Comparison of ENCODE assay signal across 1 cellular context in genomic region chr6:15243994-15244604, GRCh38.
TF ChIP-seq lines count a peak whose summit lies in the region.

No MANE protein-coding gene starts in this region.

TF ChIP-seq in K562, 482 proteins besides CTCF, POLR2A, EP300 and RAD21 (continued from another document and continues in another):
- TF ChIP-seq EWSR1 (IDR thresholded peaks at IDR 0.05; ENCODE audit: borderline replicate concordance, low read depth, partially characterized antibody) (no peak), NR4A1 (CRISPR knock-in tag; IDR thresholded peaks at IDR 0.05) (no peak), NR4A1 (tag; IDR thresholded peaks at IDR 0.05) (no peak), ZFX (CRISPR knock-in tag; IDR thresholded peaks at IDR 0.05) (peak; percentile 54; the same call in 1 of the 2 replicates), ZNF445 (CRISPR knock-in tag; IDR thresholded peaks at IDR 0.05; ENCODE audit: low read depth) (no peak), KDM1A (IDR thresholded peaks at IDR 0.05) (peak; percentile 56 to 68; a peak in 3 of 4 replicates), NFIC (IDR thresholded peaks at IDR 0.05) (peak; percentile 71), BHLHE40 (IDR thresholded peaks at IDR 0.05; ENCODE audit: low read length) (peak; percentile 20; the same call in 1 of the 2 replicates), EHMT2 (IDR thresholded peaks at IDR 0.05) (no peak), ZBTB12 (CRISPR knock-in tag; IDR thresholded peaks at IDR 0.05) (0 out of 2 replicates have a peak, but pooled peaks have one; percentile 16), ZBTB7A (IDR thresholded peaks at IDR 0.05; ENCODE audit: borderline replicate concordance, control insufficient read depth, low read depth, low read length) (no peak), ETV1 (tag; conservative IDR thresholded peaks at IDR 0.05; ENCODE audit: low read depth) (no peak), MEF2A (IDR thresholded peaks at IDR 0.05; ENCODE audit: control insufficient read depth, low read depth, low read length) (no peak), MTA2 (IDR thresholded peaks at IDR 0.05; ENCODE audit: low read depth) (no peak), ZNF551 (CRISPR knock-in tag; IDR thresholded peaks at IDR 0.05) (no peak), STAT6 (CRISPR knock-in tag; IDR thresholded peaks at IDR 0.05) (0 out of 2 replicates have a peak, but pooled peaks have one; percentile 1), NR3C1 (CRISPR knock-in tag; IDR thresholded peaks at IDR 0.05) (no peak), ATF1 (CRISPR knock-in tag; IDR thresholded peaks at IDR 0.05) (no peak), ATF1 (tag; IDR thresholded peaks at IDR 0.05) (0 out of 2 replicates have a peak, but pooled peaks have one; percentile 13), NBN (IDR thresholded peaks at IDR 0.05; ENCODE audit: low read depth) (0 out of 2 replicates have a peak, but pooled peaks have one; percentile 21), PML (IDR thresholded peaks at IDR 0.05; ENCODE audit: low read length) (0 out of 2 replicates have a peak, but pooled peaks have one; percentile 5), ZNF274 (IDR thresholded peaks at IDR 0.05; ENCODE audit: borderline replicate concordance, low read depth, low read length) (0 out of 2 replicates have a peak, but pooled peaks have one; percentile 27), ZNF165 (CRISPR knock-in tag; IDR thresholded peaks at IDR 0.05; ENCODE audit: borderline replicate concordance) (peak; percentile 30; the same call in 1 of the 2 replicates), THRAP3 (IDR thresholded peaks at IDR 0.05; ENCODE audit: borderline replicate concordance) (0 out of 2 replicates have a peak, but pooled peaks have one; percentile 68), HDAC1 (IDR thresholded peaks at IDR 0.05) (0 out of 4 replicates have a peak, but pooled peaks of 1 of the 2 experiments have one; percentile 32), DACH1 (IDR thresholded peaks at IDR 0.05; ENCODE audit: partially characterized antibody) (peak; percentile 65), ZNF282 (CRISPR knock-in tag; IDR thresholded peaks at IDR 0.05) (no peak), ZNF561 (CRISPR knock-in tag; conservative IDR thresholded peaks at IDR 0.05) (no peak), BCOR (IDR thresholded peaks at IDR 0.05) (peak; percentile 70; the same call in 1 of the 2 replicates), MBD2 (IDR thresholded peaks at IDR 0.05; ENCODE audit: borderline replicate concordance, low read depth) (no peak), ZBTB2 (IDR thresholded peaks at IDR 0.05) (no peak), DDX20 (tag; IDR thresholded peaks at IDR 0.05; ENCODE audit: low read depth) (no peak), EP400 (IDR thresholded peaks at IDR 0.05) (peak; percentile 24), POLR3G (IDR thresholded peaks at IDR 0.05; ENCODE audit: extremely low read depth, insufficient read length, insufficient replicate concordance) (no peak), ZNF217 (CRISPR knock-in tag; IDR thresholded peaks at IDR 0.05) (no peak), MBD1 (CRISPR knock-in tag; IDR thresholded peaks at IDR 0.05) (peak; percentile 85), ZBTB40 (IDR thresholded peaks at IDR 0.05) (peak; percentile 28; the same call in 1 of the 2 replicates), ZBTB40 (CRISPR knock-in tag; IDR thresholded peaks at IDR 0.05) (no peak), ARID1B (IDR thresholded peaks at IDR 0.05) (0 out of 2 replicates have a peak, but pooled peaks have one; percentile 32), ZNF143 (CRISPR knock-in tag; IDR thresholded peaks at IDR 0.05) (0 out of 2 replicates have a peak, but pooled peaks have one; percentile 14), USF2 (CRISPR knock-in tag; IDR thresholded peaks at IDR 0.05) (no peak), NCOR1 (IDR thresholded peaks at IDR 0.05) (0 out of 2 replicates have a peak, but pooled peaks have one; percentile 22), ZNF79 (CRISPR knock-in tag; IDR thresholded peaks at IDR 0.05; ENCODE audit: low read depth) (no peak), SNIP1 (IDR thresholded peaks at IDR 0.05; ENCODE audit: low read depth) (no peak), CBFB (CRISPR knock-in tag; IDR thresholded peaks at IDR 0.05) (no peak), GABPB2 (CRISPR knock-in tag; conservative IDR thresholded peaks at IDR 0.05) (no peak), RB1 (IDR thresholded peaks at IDR 0.05; ENCODE audit: low read depth) (no peak), HNRNPH1 (optimal IDR thresholded peaks at IDR 0.05; ENCODE audit: low read depth, low read length) (no peak), ATF7 (IDR thresholded peaks at IDR 0.05) (no peak), FOXK1 (CRISPR knock-in tag; IDR thresholded peaks at IDR 0.05; ENCODE audit: borderline replicate concordance) (0 out of 2 replicates have a peak, but pooled peaks have one; percentile 12), MNT (conservative IDR thresholded peaks at IDR 0.05) (peak in 1 of 2 experiments; percentile 1; a peak in 1 of 4 replicates), PHF20 (IDR thresholded peaks at IDR 0.05; ENCODE audit: partially characterized antibody) (peak; percentile 14)
